In genomic region chr12:47837190-47838171, GRCh38 we compare ENCODE assay signal across 1 cellular context.
TF ChIP-seq lines count a peak whose summit lies in the region.

No MANE protein-coding gene starts in this region.

TF ChIP-seq in K562, 482 proteins besides CTCF, POLR2A, EP300 and RAD21 (continued from another document):
- TF ChIP-seq HMBOX1 (IDR thresholded peaks at IDR 0.05) (no peak), ZNF592 (IDR thresholded peaks at IDR 0.05) (peak; percentile 30; the same call in 1 of the 2 replicates), L3MBTL2 (IDR thresholded peaks at IDR 0.05) (peak; percentile 51), NR2C1 (IDR thresholded peaks at IDR 0.05) (0 out of 2 replicates have a peak, but pooled peaks have one; percentile 25), NR2C1 (tag; IDR thresholded peaks at IDR 0.05) (no peak), ZNF143 (CRISPR knock-in tag; IDR thresholded peaks at IDR 0.05) (no peak), SMC3 (conservative IDR thresholded peaks at IDR 0.05; ENCODE audit: insufficient read depth, low read depth, low read length) (peak; percentile 83), CREB3 (tag; conservative IDR thresholded peaks at IDR 0.05; ENCODE audit: low read depth) (no peak), USF1 (CRISPR knock-in tag; IDR thresholded peaks at IDR 0.05) (no peak), PYGO2 (tag; IDR thresholded peaks at IDR 0.05) (no peak), PPARD (CRISPR knock-in tag; IDR thresholded peaks at IDR 0.05) (no peak), XRCC5 (IDR thresholded peaks at IDR 0.05; ENCODE audit: low read depth, low read length) (peak; percentile 51; the same call in 1 of the 2 replicates), POLR2AphosphoS5 (IDR thresholded peaks at IDR 0.05; ENCODE audit: control insufficient read depth, insufficient read depth, low read depth, low read length) (no peak), RB1 (IDR thresholded peaks at IDR 0.05; ENCODE audit: low read depth) (peak; percentile 70; the same call in 1 of the 2 replicates), ATF3 (IDR thresholded peaks at IDR 0.05) (no peak), ATF3 (CRISPR knock-in tag; conservative IDR thresholded peaks at IDR 0.05) (no peak; the same call in 1 of the 2 replicates), ARID3B (CRISPR knock-in tag; IDR thresholded peaks at IDR 0.05; ENCODE audit: borderline replicate concordance) (no peak), TSHZ1 (CRISPR knock-in tag; IDR thresholded peaks at IDR 0.05) (no peak), EWSR1 (IDR thresholded peaks at IDR 0.05; ENCODE audit: borderline replicate concordance, low read depth, partially characterized antibody) (no peak), KLF16 (IDR thresholded peaks at IDR 0.05) (no peak), FOXP4 (CRISPR knock-in tag; IDR thresholded peaks at IDR 0.05; ENCODE audit: borderline replicate concordance) (no peak), JUND (IDR thresholded peaks at IDR 0.05; ENCODE audit: borderline replicate concordance, low read depth, low read length) (no peak), JUND (tag; IDR thresholded peaks at IDR 0.05; ENCODE audit: borderline replicate concordance, low read depth, low read length) (no peak; the same call in 2 of the 3 replicates), NR4A1 (CRISPR knock-in tag; IDR thresholded peaks at IDR 0.05) (no peak), NR4A1 (tag; IDR thresholded peaks at IDR 0.05) (no peak), CGGBP1 (CRISPR knock-in tag; IDR thresholded peaks at IDR 0.05) (no peak), ASH1L (IDR thresholded peaks at IDR 0.05; ENCODE audit: borderline replicate concordance, low read depth, partially characterized antibody) (no peak), NCOA2 (IDR thresholded peaks at IDR 0.05; ENCODE audit: partially characterized antibody in 2 of 2) (no peak), NFRKB (IDR thresholded peaks at IDR 0.05; ENCODE audit: low read depth) (no peak), HMGN3 (IDR thresholded peaks at IDR 0.05; ENCODE audit: borderline replicate concordance, extremely low read depth, insufficient read length, low read depth, low read length) (no peak), TAF9B (IDR thresholded peaks at IDR 0.05; ENCODE audit: partially characterized antibody) (no peak), CXXC5 (CRISPR knock-in tag; IDR thresholded peaks at IDR 0.05) (peak; percentile 23; the same call in 1 of the 2 replicates), CC2D1A (IDR thresholded peaks at IDR 0.05) (peak; percentile 68), GABPB1 (CRISPR knock-in tag; IDR thresholded peaks at IDR 0.05) (peak; percentile 57; the same call in 1 of the 2 replicates), E2F1 (CRISPR knock-in tag; IDR thresholded peaks at IDR 0.05) (0 out of 2 replicates have a peak, but pooled peaks have one; percentile 72), CBX2 (IDR thresholded peaks at IDR 0.05; ENCODE audit: insufficient read depth, low read length, poor library complexity, severe bottlenecking) (no peak), ARID2 (IDR thresholded peaks at IDR 0.05) (peak; percentile 89), PTRF (tag; IDR thresholded peaks at IDR 0.05) (no peak), SMAD4 (CRISPR knock-in tag; conservative IDR thresholded peaks at IDR 0.05) (peak; percentile 45; the same call in 1 of the 2 replicates), MYNN (IDR thresholded peaks at IDR 0.05) (peak; percentile 53; the same call in 1 of the 2 replicates), MYNN (CRISPR knock-in tag; IDR thresholded peaks at IDR 0.05) (no peak), CREM (IDR thresholded peaks at IDR 0.05; ENCODE audit: low read depth) (peak; percentile 11; the same call in 1 of the 2 replicates), MAFK (IDR thresholded peaks at IDR 0.05; ENCODE audit: low read length) (no peak), MAZ (CRISPR knock-in tag; conservative IDR thresholded peaks at IDR 0.05 in 1 of 2, IDR thresholded peaks at IDR 0.05 in 1 of 2) (peak in 1 of 2 experiments; percentile 25; a peak in 1 of 4 replicates), DEAF1 (CRISPR knock-in tag; IDR thresholded peaks at IDR 0.05) (peak; percentile 84), NR1H2 (CRISPR knock-in tag; IDR thresholded peaks at IDR 0.05) (no peak)
